In the genomic region with DNA sequence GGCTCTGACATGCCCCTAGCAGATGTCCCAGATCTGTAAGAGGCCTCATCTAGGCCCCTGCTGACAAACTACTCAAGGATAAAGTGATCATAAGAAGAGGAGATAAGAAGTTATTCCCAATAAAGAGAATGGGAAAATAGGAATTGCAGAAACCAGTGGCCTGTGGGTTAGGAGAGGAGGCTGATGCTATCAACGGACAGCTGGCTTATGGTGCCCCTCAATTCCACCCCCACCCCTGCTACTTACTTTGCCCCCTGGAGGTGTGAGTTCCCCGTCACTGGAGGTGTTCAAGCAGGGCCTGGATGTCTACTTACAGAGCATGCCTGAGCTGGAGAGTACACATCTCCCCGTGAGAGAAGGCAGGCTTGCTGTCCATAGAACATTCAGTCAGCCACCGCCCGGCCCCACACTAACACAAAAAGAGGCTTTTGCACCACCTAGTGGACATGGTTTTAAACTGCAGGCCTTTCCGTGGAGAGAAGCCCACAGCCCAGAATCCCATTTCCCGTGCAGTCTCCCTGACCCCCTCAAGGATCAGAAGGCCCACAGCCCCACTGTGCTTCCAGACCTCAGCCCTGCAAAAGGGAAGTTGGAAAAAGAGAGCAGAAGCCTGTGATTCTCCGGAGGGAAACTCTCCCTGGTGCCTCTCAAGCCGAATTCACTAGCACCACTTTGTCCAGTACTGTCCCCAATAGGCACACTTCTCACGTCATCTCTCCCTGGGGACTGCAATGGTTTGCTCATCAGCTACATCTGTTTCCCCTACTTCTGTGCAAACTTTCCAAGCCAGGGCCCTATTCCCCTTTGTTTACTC, we compare ENCODE assay signal across 8 cellular contexts. TPM values are rescaled to one million over a fixed set of nuclear protein-coding genes. Genes with fewer than 3 reads are reported as not detected.
DNase-seq lines count a peak whose midpoint lies in the region; ATAC-seq and TF ChIP-seq lines count a peak whose summit lies in the region.

No MANE protein-coding gene starts in this region.

- H3K4me3 ChIP-seq in ACC112 (ENCODE audit: low read depth, low read length), result no peak overlapping the region
- no peak overlapping the region for H3K4me3 ChIP-seq in SJCRH30
- H3K4me3 ChIP-seq in ovary, result no peak overlapping the region
- no peak overlapping the region for H3K4me3 ChIP-seq in tibial artery

- H3K4me1 ChIP-seq in ACC112 (ENCODE audit: control insufficient read depth, insufficient read depth, low read length, unreplicated experiment) (peaks cover 18% of the 10 kb centered on the region), SJCRH30 (peaks cover 8% of the 10 kb centered on the region), ovary (ENCODE audit: insufficient read depth) (peaks cover 5% of the 10 kb centered on the region), tibial artery (peaks cover 0 to 31% (median 22%) of the 10 kb centered on the region in 4 donors)

- H3K27ac ChIP-seq in ACC112 (ENCODE audit: low read depth, low read length) (no peak overlapping the region), SJCRH30 (no peak overlapping the region), ovary (no peak overlapping the region), tibial artery (peak overlapping the region; percentile 22 to 33)

- no peaks in the 10 kb centered on the region for H3K79me2 ChIP-seq in ACC112 (ENCODE audit: control insufficient read depth, insufficient read depth, low read length, unreplicated experiment)

- no peak for TF ChIP-seq EP300 in ovary (IDR thresholded peaks at IDR 0.05)

- DNase-seq in NAMALWA (ENCODE audit: low spot score) (peak; percentile 87), SJCRH30 (peak; percentile 79 to 94), foreskin melanocyte (peak; percentile 64), ovary (peak; percentile 72 to 83 (median 81)), tibial artery (peak; percentile 83 to 89)
- DNase-seq in activated effector memory CD4-positive, alpha-beta T cell treated with anti-CD3 and anti-CD28 coated beads, Interleukin-2, amount 50 U/mL, for 16 hours, result peak; percentile 85

- H3K9me3 ChIP-seq in SJCRH30 (replicated peaks), result no peaks in the 10 kb centered on the region
- H3K9me3 ChIP-seq in ovary, result no peaks in the 10 kb centered on the region
- no peaks in the 10 kb centered on the region for H3K9me3 ChIP-seq in tibial artery

- H3K36me3 ChIP-seq in ACC112 (ENCODE audit: insufficient read depth, low read length) (no peaks in the 10 kb centered on the region), SJCRH30 (no peaks in the 10 kb centered on the region), ovary (no peaks in the 10 kb centered on the region), tibial artery (no peaks in the 10 kb centered on the region)

- intact Hi-C loops in ovary (cut with DNase I), result loop anchor here (2.0 to 5.0 kb wide), 3 partner anchors 58 to 238 kb away; no protein-coding TSS in a partner anchor
- intact Hi-C loops in tibial artery (cut with DNase I; ENCODE audit: low total_unique reads), result loop anchor here (2.0 to 5.0 kb wide), 2 partner anchors 20 to 58 kb away; no protein-coding TSS in a partner anchor

- H2AFZ ChIP-seq in ACC112 (ENCODE audit: low read length, unreplicated experiment), result peak overlapping the region; percentile 17

- ATAC-seq in GM18907 (IDR thresholded peaks at IDR 0.05; ENCODE audit: unreplicated experiment), result peak; percentile 55

- TF ChIP-seq CTCF in ovary (IDR thresholded peaks at IDR 0.05) (peak; percentile 55 to 86 (median 84)), tibial artery (IDR thresholded peaks at IDR 0.05) (peak; percentile 80 to 93)

- H3K27me3 ChIP-seq in ACC112 (ENCODE audit: insufficient read depth, low read length) (no peaks in the 10 kb centered on the region), SJCRH30 (no peaks in the 10 kb centered on the region), ovary (no peaks in the 10 kb centered on the region), tibial artery (peaks cover 0 to 3% of the 10 kb centered on the region in 2 donors)

- no peak for TF ChIP-seq POLR2A in ovary (IDR thresholded peaks at IDR 0.05)

- WGBS in ovary, 3 donors, result 16 to 21% (median 20%) methylated on average over 10 of the region's 10 CpGs

RNA-seq across cellular contexts. Expression of a gene that starts 23.8 kb away (rescaled TPM):
- total RNA-seq in SJCRH30 (2014; rRNA removed; shearing (Covaris generic)), result 0.04 TPM in 1 of 2 replicates, not detected in the other
- total RNA-seq in ovary, result 1 to 10 TPM in 1 of 7 donors, under 1 TPM in 3, not detected in 3; 0.05 to 1.4 (median 0.18) TPM
- polyA plus RNA-seq in ovary, result under 1 TPM in 1 of 2 donors, not detected in 1; 0.01 TPM

RNA-seq across cellular contexts. Expression of a gene that starts 27.0 kb away (rescaled TPM):
- total RNA-seq in SJCRH30 (2014; rRNA removed; shearing (Covaris generic)), result not detected in 2 replicates
- total RNA-seq in ovary, result 1 to 10 TPM; 1.3 to 3.7 (median 2.1) TPM
- polyA plus RNA-seq in ovary, result 1 to 10 TPM; 1.1 to 1.2 TPM

Comparison
In these comparisons a context has a peak if more than half of its experiments do, and no peak if none do; other contexts are left out.
1. H3K27ac ChIP-seq: peak in tibial artery (2 of 2); none in ACC112 (single experiment), SJCRH30 (single experiment) and ovary (0 of 2).
2. Peak in every context shown above with its lines, with median percentiles within 50 percentile points of each other: DNase-seq.